16 cellular contexts compared by ENCODE assay signal in the genomic region with DNA sequence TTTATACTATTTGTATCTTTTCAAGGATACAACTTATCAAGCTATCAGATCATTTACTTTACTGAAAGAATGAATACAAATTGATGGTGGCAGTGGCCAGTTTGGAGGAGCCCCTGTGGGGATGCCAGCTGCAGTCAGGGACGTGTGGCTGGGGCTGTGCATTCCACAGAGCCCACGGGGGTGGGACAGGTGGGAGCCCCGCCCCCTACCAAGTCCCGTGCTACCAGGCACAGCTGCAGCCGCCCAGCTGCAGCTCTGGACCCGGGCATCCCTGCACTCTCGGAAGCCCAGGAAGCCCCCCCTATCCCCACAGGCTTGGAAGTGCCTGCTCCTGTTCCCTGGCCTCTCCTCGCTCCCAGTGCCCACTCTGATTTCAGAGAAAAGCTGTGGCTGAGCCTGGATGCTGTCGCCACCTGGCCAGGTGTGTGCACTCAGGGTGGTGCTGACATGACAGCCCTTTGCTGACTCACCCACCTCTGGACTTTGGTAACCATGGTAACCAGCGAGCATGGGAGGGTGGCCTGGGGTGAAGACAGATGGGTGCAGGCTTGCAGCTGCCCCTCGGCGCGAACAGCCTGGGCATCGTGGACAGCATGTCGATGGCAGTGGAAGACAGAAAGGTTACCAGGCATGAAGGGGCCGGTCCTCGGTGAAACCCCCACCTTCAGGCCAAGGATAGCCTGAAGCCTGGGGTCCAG.
DNase-seq lines count a peak whose midpoint lies in the region; ATAC-seq and TF ChIP-seq lines count a peak whose summit lies in the region.
"Had no signal": no experiment of that assay in that cellular context is flagged by ENCODE, and none has a peak within 500 bp of the region (broad histone marks: within the 10 kb centered on the region; RNA-seq: fewer than 3 reads in every experiment).

No MANE protein-coding gene starts in this region.

- no peak overlapping the region for H2BK5ac ChIP-seq in neuronal stem cell (ENCODE audit: low read length)

- H2AFZ ChIP-seq in neuronal stem cell (ENCODE audit: low read length): no peak overlapping the region

- H3K9ac ChIP-seq in neuronal stem cell (ENCODE audit: low read depth, low read length, poor library complexity): no peak overlapping the region

- H2BK12ac ChIP-seq in neuronal stem cell (ENCODE audit: low read length): no peak overlapping the region

- H3K27ac ChIP-seq in aorta (ENCODE audit: low read depth in 1 of 2, low read length in 2 of 2): no peak overlapping the region
- no peak overlapping the region for H3K27ac ChIP-seq in neuronal stem cell (replicated peaks; ENCODE audit: low read length)
- H3K27ac ChIP-seq: C4-2B, epithelial cell of prostate, thoracic aorta had no signal

- H3K9me3 ChIP-seq in aorta (ENCODE audit: control insufficient read depth, low read length): no peaks in the 10 kb centered on the region
- H3K9me3 ChIP-seq in neuronal stem cell (replicated peaks in 1 of 2; ENCODE audit: control insufficient read depth in 2 of 2, insufficient read depth in 1 of 2, low read depth in 1 of 2, low read length in 2 of 2): peaks cover 4 to 8% of the 10 kb centered on the region in 2 donors

- no peak overlapping the region for H3K4me2 ChIP-seq in neuronal stem cell (ENCODE audit: insufficient read depth, low read length, poor library complexity, severe bottlenecking)

- H3K4me1 ChIP-seq in aorta (ENCODE audit: control insufficient read depth in 1 of 2, insufficient read depth in 2 of 2, low read length in 2 of 2) (no peaks in the 10 kb centered on the region), neuronal stem cell (ENCODE audit: control insufficient read depth in 2 of 2, insufficient read depth in 1 of 2, low read depth in 1 of 2, low read length in 2 of 2) (no peaks in the 10 kb centered on the region)

- no peak overlapping the region for H3K18ac ChIP-seq in neuronal stem cell (ENCODE audit: low read length)

- WGBS in aorta, 2 donors: 86 to 95% methylated on average over 17 of the region's 17 CpGs
- WGBS in neuronal stem cell (ENCODE audit: extremely low coverage in 2 of 2, insufficient read length in 2 of 2, insufficient replicate concordance in 1 of 2), 2 donors: no CpG with 5 or more reads among the region's 17 CpGs

- DNase-seq in activated effector memory CD4-positive, alpha-beta T cell treated with anti-CD3 and anti-CD28 coated beads, Interleukin-2, amount 50 U/mL, for 16 hours: peak; percentile 46
- DNase-seq in activated effector memory CD4-positive, alpha-beta T cell treated with Interleukin-2 at 50 U/mL for 16 hours: no peak
- DNase-seq in NCI-H69 (lab: John Stamatoyannopoulos, UW): peak; percentile 74
- DNase-seq in epithelial cell of esophagus (ENCODE audit: low read depth): peak; percentile 32
- DNase-seq in aorta: peak in 1 of 2 donors; percentile 39
- no peak for DNase-seq in neuronal stem cell (ENCODE audit: low spot score)
- no peak for DNase-seq in MV-4-11 (lab: John Stamatoyannopoulos, UW)
- DNase-seq: activated T-cell treated with anti-CD3 and anti-CD28 coated beads, Interleukin-2, amount 50 U/mL, for 72 hours; NCI-H1092 treated with DMSO at 0.1 percent for 48 hours; occipital lobe; T-helper 9 cell had no signal

- no peaks in the 10 kb centered on the region for H3K27me3 ChIP-seq in aorta (ENCODE audit: control insufficient read depth in 1 of 2, insufficient read depth in 2 of 2, low read length in 1 of 2)
- H3K27me3 ChIP-seq in neuronal stem cell (ENCODE audit: control insufficient read depth in 3 of 3, insufficient read depth in 3 of 3, low read depth in 1 of 3, low read length in 3 of 3): no peaks in the 10 kb centered on the region

- intact Hi-C loops in aorta (cut with DNase I): no loop called here

- H3K4me3 ChIP-seq in epithelial cell of esophagus (ENCODE audit: low read length) (no peak overlapping the region), aorta (ENCODE audit: low read length in 2 of 2) (no peak overlapping the region), neuronal stem cell (ENCODE audit: low read length in 2 of 2) (no peak overlapping the region)
- H3K4me3 ChIP-seq: thoracic aorta had no signal

- no peak overlapping the region for H2BK15ac ChIP-seq in neuronal stem cell (ENCODE audit: low read length)

- H2BK120ac ChIP-seq in neuronal stem cell (ENCODE audit: low read depth, low read length): no peak overlapping the region

- no peak overlapping the region for H3K14ac ChIP-seq in neuronal stem cell (ENCODE audit: low read length)

- no peak for TF ChIP-seq CTCF in epithelial cell of esophagus (IDR thresholded peaks at IDR 0.05; ENCODE audit: insufficient read depth, low read depth, low read length, missing control alignments)

- no peak overlapping the region for H4K8ac ChIP-seq in neuronal stem cell (ENCODE audit: low read depth, low read length)

- H3K23ac ChIP-seq in neuronal stem cell (ENCODE audit: low read depth, low read length, poor library complexity): no peak overlapping the region

- H4K91ac ChIP-seq in neuronal stem cell (ENCODE audit: low read depth, low read length, poor library complexity): no peak overlapping the region

- no peak overlapping the region for H3K4ac ChIP-seq in neuronal stem cell (ENCODE audit: low read length)

- peak; percentile 29 for ATAC-seq in aorta (ENCODE audit: low FRiP score)
- no peak for ATAC-seq in HG02798 (IDR thresholded peaks at IDR 0.05; ENCODE audit: poor library complexity, unreplicated experiment)
- ATAC-seq: activated T-cell treated with anti-CD3 and anti-CD28 coated beads, Interleukin-2, amount 50 U/mL, for 72 hours; stimulated activated memory B cell treated with anti-CD40 and anti-IgM and Interleukin-4, amounts not matched to agents 10 μg/mL and 1 μg/mL and 100 μg/mL, for 72 hours had no signal

- H3K79me1 ChIP-seq in neuronal stem cell (ENCODE audit: low read depth, low read length): no peaks in the 10 kb centered on the region

- no peak overlapping the region for H2AK5ac ChIP-seq in neuronal stem cell (ENCODE audit: low read depth, low read length)

- H3K36me3 ChIP-seq in aorta (ENCODE audit: control insufficient read depth in 1 of 2, insufficient read depth in 2 of 2, low read length in 1 of 2): no peaks in the 10 kb centered on the region
- peaks cover 0 to 1% of the 10 kb centered on the region in 2 donors for H3K36me3 ChIP-seq in neuronal stem cell (replicated peaks in 1 of 2; ENCODE audit: control insufficient read depth in 2 of 2, insufficient read depth in 2 of 2, low read length in 2 of 2)
- H3K36me3 ChIP-seq: thoracic aorta had no signal

Comparison
In these comparisons a context has a peak if more than half of its experiments do, and no peak if none do; other contexts are left out.
1. DNase-seq: peak in activated effector memory CD4-positive, alpha-beta T cell treated with anti-CD3 and anti-CD28 coated beads, Interleukin-2, amount 50 U/mL, for 16 hours (single experiment), NCI-H69 (single experiment) and epithelial cell of esophagus (single experiment); none in activated effector memory CD4-positive, alpha-beta T cell treated with Interleukin-2 at 50 U/mL for 16 hours (single experiment), neuronal stem cell (single experiment) and MV-4-11 (single experiment).